ENCODE assay signal across 6 cellular contexts in the genomic region with DNA sequence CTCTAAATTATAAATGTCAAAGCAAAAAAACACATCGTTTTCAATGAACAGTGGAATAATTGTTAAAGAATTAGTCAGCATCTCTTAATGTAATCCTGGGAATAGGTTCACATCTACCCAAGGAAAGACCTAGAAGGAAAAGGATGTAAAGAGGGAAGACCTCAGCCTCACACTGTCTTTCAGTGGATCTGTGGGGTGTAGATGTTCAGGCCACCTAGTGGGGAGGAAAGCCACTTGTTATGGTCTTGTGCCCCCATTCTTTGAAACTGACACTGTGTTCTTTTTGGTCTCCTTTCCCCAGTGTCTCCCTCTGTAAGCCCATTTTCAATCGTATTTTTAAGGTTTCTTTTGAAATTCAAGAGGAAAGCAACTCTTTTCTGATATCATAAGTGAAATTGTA.
DNase-seq lines count a peak whose midpoint lies in the region; ATAC-seq, FAIRE-seq and TF ChIP-seq lines count a peak whose summit lies in the region.
"Not testable (repeated sequence)": the region's sequence is repeated elsewhere in the genome, so short reads cannot be mapped to it uniquely, and the experiment has no call there.

No MANE protein-coding gene starts in this region.

- not testable (repeated sequence) for H2BK20ac ChIP-seq in H1 (ENCODE audit: low read length)

- H2BK12ac ChIP-seq in H1 (ENCODE audit: low read depth, low read length), result not testable (repeated sequence)

- POLR2A ChIA-PET in Caco-2 (lab: Charles Lee); HCT116 (lab: Charles Lee); GM12878 (lab: Charles Lee); H1 (lab: Charles Lee; ENCODE audit: partially characterized antibody): not testable (repeated sequence)

- not testable (repeated sequence) for H3K4me1 ChIP-seq in Caco-2; HCT116 (ENCODE audit: control insufficient read depth in 1 of 2, insufficient read depth in 2 of 2, low read length in 2 of 2); GM12878 (ENCODE audit: control insufficient read depth, insufficient read depth, low read length); H1 (replicated peaks in 1 of 4; ENCODE audit: control insufficient read depth in 3 of 4, insufficient read depth in 4 of 4, low read length in 3 of 4)

- not testable (repeated sequence) for H3K23me2 ChIP-seq in H1 (ENCODE audit: low read depth, low read length)

- not testable (repeated sequence) for H4K5ac ChIP-seq in H1 (ENCODE audit: insufficient read length, low read depth, low read length)

- H3K79me2 ChIP-seq in HCT116 (ENCODE audit: insufficient read depth, low read length); GM12878 (ENCODE audit: control insufficient read depth, insufficient read depth, low read length); H1 (ENCODE audit: control insufficient read depth in 1 of 2, insufficient read depth in 2 of 2, low read length in 2 of 2): not testable (repeated sequence)

- TF ChIP-seq POLR2A in HCT116 (IDR thresholded peaks at IDR 0.05; ENCODE audit: borderline replicate concordance, extremely low read depth, insufficient read depth, insufficient read length); GM12878 (IDR thresholded peaks at IDR 0.05; ENCODE audit: low read depth, low read length); H1 (IDR thresholded peaks at IDR 0.05; ENCODE audit: control extremely low read depth in 1 of 2, low read depth in 2 of 2, low read length in 2 of 2): not testable (repeated sequence)

- RAD21 ChIA-PET in HCT116 (lab: Charles Lee; ENCODE audit: low non-redundant PET in 1 of 2, low total read pairs in 2 of 2, uncharacterized antibody in 2 of 2, unreplicated experiment in 2 of 2); GM12878 (lab: Charles Lee; ENCODE audit: unreplicated experiment): not testable (repeated sequence)

- H3K9ac ChIP-seq in HCT116 (ENCODE audit: low read length); GM12878 (ENCODE audit: control insufficient read depth, insufficient read depth, low read length); H1 (replicated peaks in 1 of 4; ENCODE audit: extremely low read depth in 1 of 4, low read depth in 3 of 4, low read length in 3 of 4): not testable (repeated sequence)

- not testable (repeated sequence) for H2AFZ ChIP-seq in HCT116 (ENCODE audit: low read depth, low read length, poor library complexity, severe bottlenecking); GM12878 (ENCODE audit: control insufficient read depth, low read depth, low read length); H1 (ENCODE audit: low read length)

- intact Hi-C loops in Caco-2 (cut with micrococcal nuclease; ENCODE audit: unreplicated experiment); HCT116 (cut with micrococcal nuclease); GM12878 (cut with micrococcal nuclease; ENCODE audit: unreplicated experiment): not testable (repeated sequence)

- not testable (repeated sequence) for DNase-seq in Caco-2; GM19239 (ENCODE audit: insufficient read length, low spot score); HCT116 (ENCODE audit: low read depth, low spot score); GM12878 (ENCODE audit: low read depth, low spot score); H1 (ENCODE audit: low read depth in 1 of 2, low spot score in 2 of 2)

- H2AK5ac ChIP-seq in H1 (ENCODE audit: low read depth, low read length), result not testable (repeated sequence)

- H3K27ac Mint-ChIP-seq in Caco-2 (ENCODE audit: unreplicated experiment), result not testable (repeated sequence)

- not testable (repeated sequence) for H3K56ac ChIP-seq in H1 (replicated peaks; ENCODE audit: insufficient read length, low read depth, low read length)

- TF ChIP-seq CTCF in Caco-2 (IDR thresholded peaks at IDR 0.05; ENCODE audit: insufficient read depth in 1 of 2, low read depth in 1 of 2, low read length in 1 of 2, severe bottlenecking in 1 of 2, unreplicated experiment in 1 of 2); HCT116 (IDR thresholded peaks at IDR 0.05 in 2 of 3, conservative IDR thresholded peaks at IDR 0.05 in 1 of 3; ENCODE audit: borderline replicate concordance in 1 of 3, insufficient read depth in 1 of 3, low read depth in 2 of 3, low read length in 2 of 3); GM12878 (IDR thresholded peaks at IDR 0.05 in 2 of 3, conservative IDR thresholded peaks at IDR 0.05 in 1 of 3; ENCODE audit: control insufficient read depth in 2 of 3, extremely low read depth in 1 of 3, insufficient read depth in 1 of 3, low read depth in 3 of 3, low read length in 3 of 3); H1 (IDR thresholded peaks at IDR 0.05; ENCODE audit: control extremely low read depth in 1 of 3, insufficient read depth in 1 of 3, low read depth in 1 of 3, low read length in 3 of 3): not testable (repeated sequence)

- SMC1A ChIA-PET in GM12878 (lab: Charles Lee; ENCODE audit: uncharacterized antibody, unreplicated experiment), result not testable (repeated sequence)

- H3K4me2 ChIP-seq in HCT116 (ENCODE audit: low read length); GM12878 (ENCODE audit: control insufficient read depth, insufficient read depth); H1 (ENCODE audit: insufficient read depth in 1 of 2, low read depth in 2 of 2, low read length in 2 of 2): not testable (repeated sequence)

- WGBS in GM12878 (ENCODE audit: insufficient coverage, insufficient replicate concordance, low lambda C conversion rate, missing lambda C conversion rate), result no CpG with 5 or more reads among the region's 2 CpGs
- no CpG with 5 or more reads among the region's 2 CpGs for WGBS in H1 (ENCODE audit: extremely low coverage in 1 of 2, insufficient coverage in 1 of 2, insufficient read length in 1 of 2, insufficient replicate concordance in 2 of 2, low coverage in 1 of 2, low lambda C conversion rate in 2 of 2, missing lambda C conversion rate in 1 of 2), 2 experiments

- not testable (repeated sequence) for TF ChIP-seq EP300 in GM12878 (IDR thresholded peaks at IDR 0.05; ENCODE audit: borderline replicate concordance in 1 of 2, control insufficient read depth in 1 of 2, low read depth in 2 of 2, low read length in 2 of 2); H1 (IDR thresholded peaks at IDR 0.05; ENCODE audit: borderline replicate concordance in 1 of 2, low read depth in 2 of 2, low read length in 2 of 2)

- H3K4me1 Mint-ChIP-seq in Caco-2 (ENCODE audit: low read depth, unreplicated experiment), result not testable (repeated sequence)

- in situ Hi-C loops in GM12878 (cut with MboI), result not testable (repeated sequence)

- not testable (repeated sequence) for H4K20me1 ChIP-seq in HCT116 (ENCODE audit: insufficient read depth); GM12878 (ENCODE audit: control insufficient read depth, insufficient read depth); H1 (replicated peaks in 1 of 2; ENCODE audit: control insufficient read depth in 1 of 2, insufficient read depth in 2 of 2, low read length in 2 of 2)

- not testable (repeated sequence) for H3K9me2 ChIP-seq in HCT116 (ENCODE audit: insufficient read depth)

- not testable (repeated sequence) for H3K23ac ChIP-seq in H1 (ENCODE audit: insufficient read length)

- H3K9me3 ChIP-seq in Caco-2; HCT116 (ENCODE audit: control insufficient read depth in 1 of 2, insufficient read depth in 1 of 2, low read depth in 1 of 2, low read length in 2 of 2); GM12878 (replicated peaks; ENCODE audit: control insufficient read depth, insufficient read depth, low read length); H1 (ENCODE audit: insufficient read depth in 2 of 2, low read depth in 1 of 2, low read length in 1 of 2): not testable (repeated sequence)

- TF ChIP-seq RAD21 in HCT116 (IDR thresholded peaks at IDR 0.05; ENCODE audit: low read depth); GM12878 (IDR thresholded peaks at IDR 0.05; ENCODE audit: insufficient read depth, low read depth, low read length); H1 (IDR thresholded peaks at IDR 0.05 in 1 of 2, conservative IDR thresholded peaks at IDR 0.05 in 1 of 2; ENCODE audit: low read depth in 2 of 2, low read length in 2 of 2): not testable (repeated sequence)

- not testable (repeated sequence) for H3K4me3 Mint-ChIP-seq in Caco-2 (ENCODE audit: unreplicated experiment)

- not testable (repeated sequence) for H3K4me3 ChIP-seq in Caco-2 (ENCODE audit: low read depth, low read length); HCT116 (replicated peaks in 1 of 2; ENCODE audit: low read depth in 1 of 2, low read length in 2 of 2); GM12878; H1 (ENCODE audit: extremely low read depth in 1 of 4, insufficient read depth in 2 of 4, low read depth in 3 of 4, low read length in 4 of 4)

- H3K36me3 ChIP-seq in Caco-2 (ENCODE audit: control insufficient read depth, insufficient read depth, low read length); HCT116 (ENCODE audit: control insufficient read depth in 1 of 2, insufficient read depth in 2 of 2, low read length in 2 of 2); GM12878 (ENCODE audit: control insufficient read depth in 2 of 2, insufficient read depth in 2 of 2, low read length in 1 of 2); H1 (ENCODE audit: control insufficient read depth in 2 of 4, insufficient read depth in 4 of 4, low read length in 3 of 4): not testable (repeated sequence)

- BruUV-seq in Caco-2 (replicated peaks; lab: Mats Ljungman, UMichigan), result TSS peak; percentile 8
- BruUV-seq in HCT116 (replicated peaks; lab: Mats Ljungman, UMichigan); GM12878 (replicated peaks; lab: Mats Ljungman, UMichigan): not testable (repeated sequence)

- H3K18ac ChIP-seq in H1 (ENCODE audit: extremely low read depth, low read length), result not testable (repeated sequence)

- CTCF ChIA-PET in Caco-2 (lab: Charles Lee); HCT116 (lab: Charles Lee); GM12878 (lab: Yijun Ruan, JAX); H1 (lab: Charles Lee; ENCODE audit: partially characterized antibody): not testable (repeated sequence)

- FAIRE-seq in GM19239 (lab: Jason Lieb, UNC) (peak; percentile 49), GM12878 (lab: Jason Lieb, UNC) (peak; percentile 72), H1 (lab: Jason Lieb, UNC) (peak; percentile 74)

- H3K36me3 Mint-ChIP-seq in Caco-2 (ENCODE audit: insufficient read depth, unreplicated experiment), result not testable (repeated sequence)

- H4K8ac ChIP-seq in H1 (ENCODE audit: extremely low read depth, insufficient read depth, low read length), result not testable (repeated sequence)

- H2BK5ac ChIP-seq in H1 (ENCODE audit: low read depth, low read length), result not testable (repeated sequence)

- not testable (repeated sequence) for H3K27ac ChIP-seq in HCT116 (ENCODE audit: low read depth, low read length); GM12878 (ENCODE audit: control insufficient read depth, insufficient read depth); H1 (ENCODE audit: low read depth, low read length)

- H3K27me3 Mint-ChIP-seq in Caco-2 (ENCODE audit: insufficient read depth, unreplicated experiment), result not testable (repeated sequence)

- not testable (repeated sequence) for H3K9me3 Mint-ChIP-seq in Caco-2 (ENCODE audit: unreplicated experiment)

- not testable (repeated sequence) for H3K79me1 ChIP-seq in H1 (ENCODE audit: low read depth, low read length)

- not testable (repeated sequence) for H2BK120ac ChIP-seq in H1 (replicated peaks; ENCODE audit: low read depth, low read length)

- not testable (repeated sequence) for H3K4ac ChIP-seq in H1 (replicated peaks; ENCODE audit: insufficient read length, low read depth, low read length)

- peak; percentile 75 for ATAC-seq in HCT116
- peak; percentile 80 for ATAC-seq in SK-N-SH treated with all-trans-retinoic acid at 6 μM for 48 hours
- ATAC-seq in GM12878, result not testable (repeated sequence)

- not testable (repeated sequence) for H4K91ac ChIP-seq in H1 (replicated peaks; ENCODE audit: insufficient read length, low read length)

- not testable (repeated sequence) for H3K14ac ChIP-seq in H1 (ENCODE audit: insufficient read length)

- H3K27me3 ChIP-seq in Caco-2 (replicated peaks; ENCODE audit: control insufficient read depth, insufficient read depth, low read length); HCT116 (ENCODE audit: insufficient read depth, low read length); GM12878 (replicated peaks in 1 of 2; ENCODE audit: control insufficient read depth in 2 of 2, insufficient read depth in 2 of 2, low read length in 1 of 2); H1 (replicated peaks in 1 of 4; ENCODE audit: control insufficient read depth in 3 of 4, extremely low read depth in 1 of 4, insufficient read depth in 3 of 4, low read length in 3 of 4): not testable (repeated sequence)

- not testable (repeated sequence) for H2BK15ac ChIP-seq in H1 (ENCODE audit: low read length)
